Comparison of ENCODE assay signal across 1 cellular context in the genomic region with DNA sequence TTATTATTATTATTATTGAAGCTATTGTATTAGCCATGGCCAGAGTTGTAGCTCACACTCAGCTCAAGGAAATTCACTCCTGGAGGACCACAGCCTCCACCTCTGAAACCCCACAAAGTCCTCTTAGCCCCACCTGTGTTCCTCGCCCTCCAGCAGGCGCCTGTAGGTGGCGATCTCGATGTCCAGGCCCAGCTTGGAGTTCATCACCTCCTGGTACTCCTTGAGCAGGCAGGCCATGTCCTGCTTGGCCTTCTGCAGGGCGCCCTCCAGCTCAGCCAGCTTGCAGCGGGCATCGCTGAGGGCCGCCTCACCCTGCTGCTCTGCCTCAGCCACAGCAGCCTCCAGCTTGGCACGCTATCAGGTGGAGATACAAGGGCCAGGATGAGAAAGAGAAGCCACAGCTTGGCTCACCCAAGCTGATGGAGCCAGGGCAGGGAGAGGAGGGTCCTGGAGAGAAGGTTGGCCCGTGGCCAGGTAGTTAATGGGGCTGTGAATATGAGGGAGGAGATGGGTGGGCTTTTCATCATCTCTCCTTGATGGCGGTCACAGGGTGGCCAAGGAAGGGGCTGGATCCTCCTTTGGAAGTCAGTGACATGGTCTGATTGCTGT.
TF ChIP-seq lines count a peak whose summit lies in the region.

No MANE protein-coding gene starts in this region.

TF ChIP-seq in endothelial cell of umbilical vein, 7 proteins besides CTCF, POLR2A, EP300 and RAD21:
- no peak for TF ChIP-seq JUN (IDR thresholded peaks at IDR 0.05; ENCODE audit: borderline replicate concordance, insufficient read depth, insufficient read length, low read depth)
- no peak for TF ChIP-seq GATA2 (IDR thresholded peaks at IDR 0.05; ENCODE audit: insufficient read depth, insufficient read length, low read depth, low read length)
- no peak for TF ChIP-seq MYC (IDR thresholded peaks at IDR 0.05; ENCODE audit: low read depth, low read length)
- TF ChIP-seq, protein P1, sequence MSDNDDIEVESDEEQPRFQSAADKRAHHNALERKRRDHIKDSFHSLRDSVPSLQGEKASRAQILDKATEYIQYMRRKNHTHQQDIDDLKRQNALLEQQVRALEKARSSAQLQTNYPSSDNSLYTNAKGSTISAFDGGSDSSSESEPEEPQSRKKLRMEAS (IDR thresholded peaks at IDR 0.05; ENCODE audit: insufficient read depth, insufficient read length) = no peak
- TF ChIP-seq FOS (IDR thresholded peaks at IDR 0.05; ENCODE audit: borderline replicate concordance, insufficient read depth, low read length) = no peak
